Comparison of ENCODE assay signal across 19 cellular contexts in genomic region chr5:171432581-171433351, GRCh38. TPM values are rescaled to one million over a fixed set of nuclear protein-coding genes. Genes with fewer than 3 reads are reported as not detected.
DNase-seq lines count a peak whose midpoint lies in the region; ATAC-seq, FAIRE-seq and TF ChIP-seq lines count a peak whose summit lies in the region.
"Had no signal": no experiment of that assay in that cellular context is flagged by ENCODE, and none has a peak within 500 bp of the region (broad histone marks: within the 10 kb centered on the region; RNA-seq: fewer than 3 reads in every experiment).

No MANE protein-coding gene starts in this region.

- TF ChIP-seq CTCF in cardiac muscle cell (IDR thresholded peaks at IDR 0.05; ENCODE audit: low read depth, low read length), result no peak
- no peak for TF ChIP-seq CTCF in glutamatergic neuron (IDR thresholded peaks at IDR 0.05; ENCODE audit: partially characterized antibody, unreplicated experiment)
- TF ChIP-seq CTCF in nephron progenitor cell (IDR thresholded peaks at IDR 0.05), result no peak

- ATAC-seq in left ventricle myocardium superior, result no peak
- no peak for ATAC-seq in stimulated activated effector memory CD8-positive, alpha-beta T cell treated with anti-CD3 and anti-CD28 coated beads, Interleukin-12 subunit alpha, Interleukin-12 subunit beta, amount 100 ng/mL, for 72 hours
- ATAC-seq in HG03097 (IDR thresholded peaks at IDR 0.05; ENCODE audit: low FRiP score, unreplicated experiment), result no peak
- ATAC-seq: GM23338, PC-3 had no signal

- no peaks in the 10 kb centered on the region for H3K9me3 ChIP-seq in cardiac muscle cell (ENCODE audit: low read depth)

- TF ChIP-seq POLR2A in GM12891 (IDR thresholded peaks at IDR 0.05; ENCODE audit: low read depth, low read length), result no peak

- H3K27ac Mint-ChIP-seq in glutamatergic neuron (ENCODE audit: unreplicated experiment) (no peak overlapping the region), nephron progenitor cell (peak overlapping the region; percentile 90)
- peak overlapping the region; percentile 29 for H3K27ac Mint-ChIP-seq in stimulated activated effector memory CD8-positive, alpha-beta T cell treated with anti-CD3 and anti-CD28 coated beads, Interleukin-12 subunit alpha, Interleukin-12 subunit beta, amount 100 ng/mL, for 72 hours
- no peak overlapping the region for H3K27ac Mint-ChIP-seq in activated CD4-positive, alpha-beta memory T cell treated with anti-CD3 and anti-CD28 coated beads for 36 hours
- H3K27ac Mint-ChIP-seq: GM23338 had no signal

- POLR2A ChIA-PET in activated CD4-positive, alpha-beta memory T cell treated with anti-CD3 and anti-CD28 coated beads for 36 hours (lab: Charles Lee), result no interaction called here

- no peaks in the 10 kb centered on the region for H3K27me3 ChIP-seq in cardiac muscle cell

- no peak overlapping the region for H3K4me3 Mint-ChIP-seq in glutamatergic neuron (ENCODE audit: unreplicated experiment)
- H3K4me3 Mint-ChIP-seq in nephron progenitor cell, result peak overlapping the region; percentile 25
- no peak overlapping the region for H3K4me3 Mint-ChIP-seq in stimulated activated effector memory CD8-positive, alpha-beta T cell treated with anti-CD3 and anti-CD28 coated beads, Interleukin-12 subunit alpha, Interleukin-12 subunit beta, amount 100 ng/mL, for 72 hours
- no peak overlapping the region for H3K4me3 Mint-ChIP-seq in activated CD4-positive, alpha-beta memory T cell treated with anti-CD3 and anti-CD28 coated beads for 36 hours
- H3K4me3 Mint-ChIP-seq: GM23338 had no signal

- H3K4me1 ChIP-seq in cardiac muscle cell (ENCODE audit: low read depth), result peaks cover 13% of the 10 kb centered on the region

- H3K4me3 ChIP-seq in cardiac muscle cell, result no peak overlapping the region
- H3K4me3 ChIP-seq: GM23338 had no signal

- CTCF ChIA-PET in activated CD4-positive, alpha-beta memory T cell treated with anti-CD3 and anti-CD28 coated beads for 36 hours (lab: Charles Lee), result no interaction called here

- H3K9me3 Mint-ChIP-seq in glutamatergic neuron (ENCODE audit: unreplicated experiment), result peaks cover 7% of the 10 kb centered on the region
- H3K9me3 Mint-ChIP-seq in nephron progenitor cell, result no peaks in the 10 kb centered on the region
- no peaks in the 10 kb centered on the region for H3K9me3 Mint-ChIP-seq in stimulated activated effector memory CD8-positive, alpha-beta T cell treated with anti-CD3 and anti-CD28 coated beads, Interleukin-12 subunit alpha, Interleukin-12 subunit beta, amount 100 ng/mL, for 72 hours
- no peaks in the 10 kb centered on the region for H3K9me3 Mint-ChIP-seq in activated CD4-positive, alpha-beta memory T cell treated with anti-CD3 and anti-CD28 coated beads for 36 hours
- H3K9me3 Mint-ChIP-seq: GM23338 had no signal

- H3K27me3 Mint-ChIP-seq in glutamatergic neuron (ENCODE audit: unreplicated experiment), result peaks cover 14% of the 10 kb centered on the region
- H3K27me3 Mint-ChIP-seq in nephron progenitor cell (ENCODE audit: low read depth, poor library complexity), result peaks cover 18% of the 10 kb centered on the region
- H3K27me3 Mint-ChIP-seq in activated CD4-positive, alpha-beta memory T cell treated with anti-CD3 and anti-CD28 coated beads for 36 hours, result no peaks in the 10 kb centered on the region

- H3K27ac ChIP-seq in cardiac muscle cell, result peak overlapping the region; percentile 51
- H3K27ac ChIP-seq: C4-2B had no signal

- no peak for FAIRE-seq in GM12891 (lab: Jason Lieb, UNC)
- FAIRE-seq: A204.1, GM12892 had no signal

- H3K36me3 Mint-ChIP-seq in glutamatergic neuron (ENCODE audit: unreplicated experiment) (no peaks in the 10 kb centered on the region), nephron progenitor cell (ENCODE audit: low read depth) (peaks cover 33% of the 10 kb centered on the region)
- no peaks in the 10 kb centered on the region for H3K36me3 Mint-ChIP-seq in stimulated activated effector memory CD8-positive, alpha-beta T cell treated with anti-CD3 and anti-CD28 coated beads, Interleukin-12 subunit alpha, Interleukin-12 subunit beta, amount 100 ng/mL, for 72 hours
- H3K36me3 Mint-ChIP-seq in activated CD4-positive, alpha-beta memory T cell treated with anti-CD3 and anti-CD28 coated beads for 36 hours, result no peaks in the 10 kb centered on the region

- DNase-seq in cardiac muscle cell (ENCODE audit: low read depth in 1 of 2, low spot score in 1 of 2) (no peak), left ventricle myocardium superior (no peak), glutamatergic neuron (peak; percentile 61), nephron progenitor cell (peak; percentile 71), GM12891 (ENCODE audit: insufficient read length, low spot score) (no peak)
- no peak for DNase-seq in stimulated activated effector memory CD8-positive, alpha-beta T cell treated with anti-CD3 and anti-CD28 coated beads, Interleukin-12 subunit alpha, Interleukin-12 subunit beta, amount 100 ng/mL, for 72 hours (ENCODE audit: low spot score in 2 of 2)
- DNase-seq in activated CD4-positive, alpha-beta memory T cell treated with anti-CD3 and anti-CD28 coated beads for 36 hours, result no peak
- DNase-seq: GF-D8, KG1, NCI-H1436 treated with DMSO at 0.1 percent for 48 hours, NCI-H2029 treated with DMSO at 0.1 percent for 48 hours, NCI-H510A treated with DMSO at 0.1 percent for 48 hours, NCI-H82, PC-3 had no signal

- intact Hi-C loops in left ventricle myocardium superior (cut with micrococcal nuclease), result no loop called here
- intact Hi-C loops in activated CD4-positive, alpha-beta memory T cell treated with anti-CD3 and anti-CD28 coated beads for 36 hours (cut with micrococcal nuclease), result no loop called here

- H3K36me3 ChIP-seq in cardiac muscle cell, result peaks cover 2% of the 10 kb centered on the region

- H3K4me1 Mint-ChIP-seq in glutamatergic neuron (ENCODE audit: low read depth, unreplicated experiment) (peaks cover 31% of the 10 kb centered on the region), nephron progenitor cell (peaks cover 61% of the 10 kb centered on the region)
- peaks cover 5% of the 10 kb centered on the region for H3K4me1 Mint-ChIP-seq in stimulated activated effector memory CD8-positive, alpha-beta T cell treated with anti-CD3 and anti-CD28 coated beads, Interleukin-12 subunit alpha, Interleukin-12 subunit beta, amount 100 ng/mL, for 72 hours
- no peaks in the 10 kb centered on the region for H3K4me1 Mint-ChIP-seq in activated CD4-positive, alpha-beta memory T cell treated with anti-CD3 and anti-CD28 coated beads for 36 hours (ENCODE audit: low read depth)

TF ChIP-seq in GM12891, 5 proteins besides CTCF, POLR2A, EP300 and RAD21:
- no peak for TF ChIP-seq POU2F2 (IDR thresholded peaks at IDR 0.05; ENCODE audit: low read depth, low read length)
- no peak for TF ChIP-seq PAX5 (IDR thresholded peaks at IDR 0.05; ENCODE audit: insufficient read depth, low read length, severe bottlenecking)
- no peak for TF ChIP-seq SPI1 (IDR thresholded peaks at IDR 0.05; ENCODE audit: low read depth, low read length)
- no peak for TF ChIP-seq TAF1 (IDR thresholded peaks at IDR 0.05; ENCODE audit: low read depth, low read length)
- no peak for TF ChIP-seq POLR2AphosphoS5 (IDR thresholded peaks at IDR 0.05; ENCODE audit: low read depth, low read length)

RNA-seq across cellular contexts. Expression of gene FGF18, which starts 13.3 kb away (rescaled TPM):
- 50.3 and 58.5 TPM in 2 replicates for total RNA-seq in cardiac muscle cell
- polyA plus RNA-seq in cardiac muscle cell, result 81.9 and 85.1 TPM in 2 replicates
- total RNA-seq in left ventricle myocardium superior, result 18.5 TPM
- 26.3 TPM for total RNA-seq in glutamatergic neuron (ENCODE audit: unreplicated experiment)
- total RNA-seq in activated CD4-positive, alpha-beta memory T cell treated with anti-CD3 and anti-CD28 coated beads for 36 hours, result under 1 TPM in 1 of 2 experiments, not detected in 1; 0.10 TPM
- polyA plus RNA-seq in GM12891 (2012; ENCODE audit: low read depth, missing spikeins), result 0.17 TPM

RNA-seq across cellular contexts. Expression of gene NPM1, which starts 45.1 kb away (rescaled TPM):
- total RNA-seq in cardiac muscle cell (660 and 1,115 TPM in 2 replicates), left ventricle myocardium superior (420 TPM), glutamatergic neuron (ENCODE audit: unreplicated experiment) (600 TPM)
- 389 and 578 TPM in 2 replicates for polyA plus RNA-seq in cardiac muscle cell
- total RNA-seq in activated CD4-positive, alpha-beta memory T cell treated with anti-CD3 and anti-CD28 coated beads for 36 hours, result 1,000 to 10,000 TPM; 2,483 to 2,592 TPM
- polyA plus RNA-seq in GM12891 (2012; ENCODE audit: low read depth, missing spikeins), result 4,411 TPM

Comparison
In these comparisons a context has a peak if more than half of its experiments do, and no peak if none do; other contexts are left out.
1. DNase-seq: peak in glutamatergic neuron (single experiment) and nephron progenitor cell (single experiment); none in cardiac muscle cell (0 of 2), left ventricle myocardium superior (single experiment), stimulated activated effector memory CD8-positive, alpha-beta T cell treated with anti-CD3 and anti-CD28 coated beads, Interleukin-12 subunit alpha, Interleukin-12 subunit beta, amount 100 ng/mL, for 72 hours (0 of 2), activated CD4-positive, alpha-beta memory T cell treated with anti-CD3 and anti-CD28 coated beads for 36 hours (single experiment) and GM12891 (single experiment).
2. H3K27ac Mint-ChIP-seq: peak in nephron progenitor cell (single experiment) and stimulated activated effector memory CD8-positive, alpha-beta T cell treated with anti-CD3 and anti-CD28 coated beads, Interleukin-12 subunit alpha, Interleukin-12 subunit beta, amount 100 ng/mL, for 72 hours (single experiment); none in glutamatergic neuron (single experiment) and activated CD4-positive, alpha-beta memory T cell treated with anti-CD3 and anti-CD28 coated beads for 36 hours (single experiment).
3. RNA of gene FGF18, which starts 13.3 kb away (total RNA-seq): 50.3 to 58.5 TPM in cardiac muscle cell, 26.3 TPM in glutamatergic neuron (single experiment) and 18.5 TPM in left ventricle myocardium superior (single experiment); 0.10 TPM in activated CD4-positive, alpha-beta memory T cell treated with anti-CD3 and anti-CD28 coated beads for 36 hours; every median in the first group is over 10 times any median in the second.